ENCODE assay signal across 18 cellular contexts in genomic region chr9:126222363-126222834, GRCh38.
"Had no signal": no experiment of that assay in that cellular context is flagged by ENCODE, and none has a peak within 500 bp of the region (broad histone marks: within the 10 kb centered on the region; RNA-seq: fewer than 3 reads in every experiment).

No MANE protein-coding gene starts in this region.

- H3K36me3 ChIP-seq: gastrocnemius medialis, heart left ventricle, lower lobe of right lung, neural progenitor cell, thyroid gland, WERI-Rb-1 had no signal

- H3K4me3 Mint-ChIP-seq: activated naive CD8-positive, alpha-beta T cell treated with anti-CD3 and anti-CD28 coated beads, Interleukin-2, amount 10 ng/mL, durations not matched to agents 7 days and 5 days; immature natural killer cell; neural progenitor cell; stimulated activated effector memory CD8-positive, alpha-beta T cell treated with anti-CD3 and anti-CD28 coated beads, Interleukin-12 subunit alpha, Interleukin-12 subunit beta, amount 100 ng/mL, for 72 hours; T-helper 1 cell treated with Interleukin-12 subunit alpha and Interleukin-12 subunit beta and Interleukin-4 antibody, amounts not matched to agents 30 μg/mL and 1 μg/mL, for 36 hours had no signal

- H3K9me3 ChIP-seq: lower lobe of right lung, thyroid gland had no signal

- ATAC-seq: gastrocnemius medialis; stimulated activated effector memory CD8-positive, alpha-beta T cell treated with anti-CD3 and anti-CD28 coated beads, Interleukin-12 subunit alpha, Interleukin-12 subunit beta, amount 100 ng/mL, for 72 hours had no signal

- H3K27ac ChIP-seq: epithelial cell of prostate, gastrocnemius medialis, heart left ventricle, lower lobe of right lung, neural progenitor cell, parathyroid adenoma, thyroid gland, WERI-Rb-1 had no signal

- H2AFZ ChIP-seq: neural progenitor cell, parathyroid adenoma had no signal

- H3K4me1 ChIP-seq: gastrocnemius medialis, neural progenitor cell, parathyroid adenoma had no signal

- H3K4me2 ChIP-seq: neural progenitor cell had no signal

- H3K36me3 Mint-ChIP-seq: activated naive CD8-positive, alpha-beta T cell treated with anti-CD3 and anti-CD28 coated beads, Interleukin-2, amount 10 ng/mL, durations not matched to agents 7 days and 5 days; immature natural killer cell; neural progenitor cell; stimulated activated effector memory CD8-positive, alpha-beta T cell treated with anti-CD3 and anti-CD28 coated beads, Interleukin-12 subunit alpha, Interleukin-12 subunit beta, amount 100 ng/mL, for 72 hours had no signal

- H3K27ac Mint-ChIP-seq: activated naive CD8-positive, alpha-beta T cell treated with anti-CD3 and anti-CD28 coated beads, Interleukin-2, amount 10 ng/mL, durations not matched to agents 7 days and 5 days; immature natural killer cell; neural progenitor cell; stimulated activated effector memory CD8-positive, alpha-beta T cell treated with anti-CD3 and anti-CD28 coated beads, Interleukin-12 subunit alpha, Interleukin-12 subunit beta, amount 100 ng/mL, for 72 hours; T-helper 1 cell treated with Interleukin-12 subunit alpha and Interleukin-12 subunit beta and Interleukin-4 antibody, amounts not matched to agents 30 μg/mL and 1 μg/mL, for 36 hours had no signal

- H3K27me3 ChIP-seq: neural progenitor cell had no signal

- H3K4me3 ChIP-seq: gastrocnemius medialis, lower lobe of right lung, neural progenitor cell, thyroid gland had no signal

- H3K9me3 Mint-ChIP-seq: activated naive CD8-positive, alpha-beta T cell treated with anti-CD3 and anti-CD28 coated beads, Interleukin-2, amount 10 ng/mL, durations not matched to agents 7 days and 5 days; immature natural killer cell; stimulated activated effector memory CD8-positive, alpha-beta T cell treated with anti-CD3 and anti-CD28 coated beads, Interleukin-12 subunit alpha, Interleukin-12 subunit beta, amount 100 ng/mL, for 72 hours; T-helper 1 cell treated with Interleukin-12 subunit alpha and Interleukin-12 subunit beta and Interleukin-4 antibody, amounts not matched to agents 30 μg/mL and 1 μg/mL, for 36 hours had no signal

- H3K9ac ChIP-seq: neural progenitor cell, parathyroid adenoma had no signal

- H3K79me2 ChIP-seq: parathyroid adenoma had no signal

- DNase-seq: activated CD4-positive, alpha-beta T cell treated with anti-CD3 and anti-CD28 coated beads for 48 hours; activated naive CD4-positive, alpha-beta T cell; activated naive CD8-positive, alpha-beta T cell treated with anti-CD3 and anti-CD28 coated beads, Interleukin-2, amount 10 ng/mL, durations not matched to agents 7 days and 5 days; activated T-cell treated with anti-CD3 and anti-CD28 coated beads for 4 hours; aorta; effector CD8-positive, alpha-beta T cell; gastrocnemius medialis; heart left ventricle; immature natural killer cell; lower lobe of right lung; midbrain; thyroid gland; WERI-Rb-1 had no signal

- H3K4me1 Mint-ChIP-seq: activated naive CD8-positive, alpha-beta T cell treated with anti-CD3 and anti-CD28 coated beads, Interleukin-2, amount 10 ng/mL, durations not matched to agents 7 days and 5 days; immature natural killer cell; stimulated activated effector memory CD8-positive, alpha-beta T cell treated with anti-CD3 and anti-CD28 coated beads, Interleukin-12 subunit alpha, Interleukin-12 subunit beta, amount 100 ng/mL, for 72 hours had no signal
